ENCODE assay signal across 8 cellular contexts in genomic region chr11:111417766-111418435, GRCh38. TPM values are rescaled to one million over a fixed set of nuclear protein-coding genes. Genes with fewer than 3 reads are reported as not detected.
DNase-seq lines count a peak whose midpoint lies in the region; ATAC-seq and TF ChIP-seq lines count a peak whose summit lies in the region.

No MANE protein-coding gene starts in this region.

- peak overlapping the region; percentile 9 for H2AFZ ChIP-seq in IMR-90 (replicated peaks; ENCODE audit: low read length, poor library complexity)

- DNase-seq in GM20000 (ENCODE audit: low spot score) (peak; percentile 55), IMR-90 (peak; percentile 99), epithelial cell of proximal tubule (ENCODE audit: low read depth) (peak; percentile 87)
- DNase-seq in stimulated activated naive CD4-positive, alpha-beta T cell treated with Interleukin-2 at 50 U/mL for 16 hours (lab: John Stamatoyannopoulos, UW), result no peak
- no peak for DNase-seq in stimulated activated CD4-positive, alpha-beta T cell treated with anti-CD3 and anti-CD28 coated beads, Interleukin-4, amount 100 ng/mL, for 24 hours
- no peak for DNase-seq in stimulated activated CD4-positive, alpha-beta T cell treated with anti-CD3 and anti-CD28 coated beads, Interleukin-1b, Interleukin-23, amount 100 ng/mL, for 48 hours

- peaks cover 61 to 99% (median 96%) of the 10 kb centered on the region in 10 experiments for H3K4me1 ChIP-seq in BLaER1 treated with 17β-estradiol and CSF1 and Interleukin-3, amounts not matched to agents 10 nM and 100 nM
- H3K4me1 ChIP-seq in IMR-90 (ENCODE audit: control insufficient read depth, insufficient read depth, low read length) (peaks cover 9% of the 10 kb centered on the region), rectal smooth muscle tissue (ENCODE audit: control insufficient read depth, insufficient read depth, low read length) (peaks cover 28% of the 10 kb centered on the region)

- TF ChIP-seq CTCF in GM20000 (IDR thresholded peaks at IDR 0.05; ENCODE audit: extremely low read depth, missing control alignments) (no peak), IMR-90 (conservative IDR thresholded peaks at IDR 0.05; ENCODE audit: low read depth, low read length) (no peak), epithelial cell of proximal tubule (conservative IDR thresholded peaks at IDR 0.05; ENCODE audit: low read depth, low read length) (no peak)

- dilution Hi-C loops in IMR-90 (cut with HindIII; ENCODE audit: low sequenced_read_pairs, unreplicated experiment), result no loop called here

- POLR2A ChIA-PET in IMR-90 (lab: Charles Lee; ENCODE audit: unreplicated experiment), result no interaction called here

- H3K18ac ChIP-seq in IMR-90 (ENCODE audit: low read depth, low read length), result no peak overlapping the region

- H2BK5ac ChIP-seq in IMR-90 (ENCODE audit: low read depth, low read length, poor library complexity, severe bottlenecking), result no peak overlapping the region

- CTCF ChIA-PET in IMR-90 (lab: Yijun Ruan, JAX), result interaction anchor here (1.1 to 2.9 kb wide), 3 partner anchors 11 to 134 kb away, joined by 3 to 13 read pairs (median 5); partner anchors contain the start of gene POU2AF3

- H4K5ac ChIP-seq in IMR-90 (ENCODE audit: low read depth, low read length), result no peak overlapping the region

- no peak overlapping the region for H3K56ac ChIP-seq in IMR-90 (ENCODE audit: extremely low read depth, insufficient read depth, low read length)

- WGBS in IMR-90 (ENCODE audit: extremely low coverage in 2 of 2, insufficient read length in 1 of 2), 2 experiments, result 100% methylated on average over 2 of the region's 10 CpGs; no CpG with 5 or more reads in 1 of the 2 experiments

- H3K14ac ChIP-seq in IMR-90 (replicated peaks; ENCODE audit: low read depth, low read length), result peak overlapping the region; percentile 45

- no peak overlapping the region for H4K91ac ChIP-seq in IMR-90 (ENCODE audit: insufficient read depth, low read depth, low read length)

- no peaks in the 10 kb centered on the region for H3K79me1 ChIP-seq in IMR-90 (ENCODE audit: low read depth in 1 of 2, low read length in 2 of 2)

- ATAC-seq in IMR-90 (ENCODE audit: low read depth), result peak; percentile 96

- intact Hi-C loops in IMR-90 (cut with micrococcal nuclease), result loop anchor here (5.0 kb wide), 1 partner anchor 121 kb away; the partner anchor contains the start of gene POU2AF3

- BruUV-seq in IMR-90 (replicated peaks; lab: Mats Ljungman, UMichigan), result no TSS peak

- H4K20me1 ChIP-seq in BLaER1 treated with 17β-estradiol and CSF1 and Interleukin-3, amounts not matched to agents 10 nM and 100 nM, result no peaks in the 10 kb centered on the region
- peaks cover 5% of the 10 kb centered on the region for H4K20me1 ChIP-seq in IMR-90 (ENCODE audit: insufficient read depth, low read length)

- H3K4ac ChIP-seq in IMR-90 (ENCODE audit: low read depth, low read length), result peak overlapping the region; percentile 38

- H3K36me3 ChIP-seq in BLaER1 treated with 17β-estradiol and CSF1 and Interleukin-3, amounts not matched to agents 10 nM and 100 nM, result no peaks in the 10 kb centered on the region
- H3K36me3 ChIP-seq in IMR-90 (ENCODE audit: control insufficient read depth, insufficient read depth, low read length) (no peaks in the 10 kb centered on the region), rectal smooth muscle tissue (ENCODE audit: control insufficient read depth, insufficient read depth, low read length) (no peaks in the 10 kb centered on the region)

- no peaks in the 10 kb centered on the region for H3K27me3 ChIP-seq in BLaER1 treated with 17β-estradiol and CSF1 and Interleukin-3, amounts not matched to agents 10 nM and 100 nM
- H3K27me3 ChIP-seq in IMR-90 (ENCODE audit: control insufficient read depth, insufficient read depth, low read length) (peaks cover 29% of the 10 kb centered on the region), rectal smooth muscle tissue (ENCODE audit: control insufficient read depth, insufficient read depth, low read length) (no peaks in the 10 kb centered on the region)

- peak overlapping the region; percentile 82 to 93 (median 91) for H3K4me2 ChIP-seq in BLaER1 treated with 17β-estradiol and CSF1 and Interleukin-3, amounts not matched to agents 10 nM and 100 nM
- no peak overlapping the region for H3K4me2 ChIP-seq in IMR-90 (ENCODE audit: low read depth, low read length)

- peak overlapping the region in 6 of 10 experiments; percentile 35 to 52 (median 43); a peak in 10 of 20 replicates for H3K4me3 ChIP-seq in BLaER1 treated with 17β-estradiol and CSF1 and Interleukin-3, amounts not matched to agents 10 nM and 100 nM
- H3K4me3 ChIP-seq in IMR-90 (ENCODE audit: insufficient read depth, low read depth, low read length) (no peak overlapping the region), epithelial cell of proximal tubule (ENCODE audit: low read depth, low read length) (no peak overlapping the region), rectal smooth muscle tissue (ENCODE audit: low read length) (peak overlapping the region; percentile 25)

- in situ Hi-C loops in IMR-90 (cut with MboI; ENCODE audit: low sequenced_read_pairs), result no loop called here

- peak overlapping the region; percentile 18 to 86 (median 75); a peak in 20 of 22 replicates for H3K27ac ChIP-seq in BLaER1 treated with 17β-estradiol and CSF1 and Interleukin-3, amounts not matched to agents 10 nM and 100 nM
- H3K27ac ChIP-seq in IMR-90 (ENCODE audit: insufficient read depth, low read length) (no peak overlapping the region), rectal smooth muscle tissue (ENCODE audit: low read depth, low read length) (peak overlapping the region; percentile 90)

- peak overlapping the region; percentile 18; the same call in 1 of the 2 replicates for H2AK5ac ChIP-seq in IMR-90 (ENCODE audit: low read depth, low read length)

- H2AK9ac ChIP-seq in IMR-90 (replicated peaks; ENCODE audit: low read depth, low read length, poor library complexity), result no peak overlapping the region

- peak overlapping the region; percentile 14; the same call in 1 of the 3 replicates for H2BK15ac ChIP-seq in IMR-90 (ENCODE audit: low read depth, low read length)

- peak overlapping the region in 9 of 11 experiments; percentile 13 to 76 (median 65); a peak in 15 of 22 replicates for H3K9ac ChIP-seq in BLaER1 treated with 17β-estradiol and CSF1 and Interleukin-3, amounts not matched to agents 10 nM and 100 nM
- H3K9ac ChIP-seq in IMR-90 (ENCODE audit: low read depth, low read length), result no peak overlapping the region
- H3K9ac ChIP-seq in rectal smooth muscle tissue (ENCODE audit: low read length), result no peak overlapping the region

- peaks cover 6% of the 10 kb centered on the region; the same call in 1 of the 2 replicates for H3K9me1 ChIP-seq in IMR-90 (ENCODE audit: insufficient read depth, low read length)

- H2BK120ac ChIP-seq in IMR-90 (ENCODE audit: low read depth, low read length), result peak overlapping the region; percentile 13; the same call in 1 of the 2 replicates

- peak overlapping the region in 1 of 2 experiments; percentile 26; a peak in 1 of 4 replicates for H4K8ac ChIP-seq in IMR-90 (ENCODE audit: low read depth in 2 of 2, low read length in 2 of 2)

- no peak for TF ChIP-seq POLR2A in IMR-90 (IDR thresholded peaks at IDR 0.05; ENCODE audit: low read depth, low read length)

- H3K9me3 ChIP-seq in BLaER1 treated with 17β-estradiol and CSF1 and Interleukin-3, amounts not matched to agents 10 nM and 100 nM (replicated peaks in 1 of 11), result peaks cover 0 to 16% (median 0%) of the 10 kb centered on the region in 11 experiments; a peak in 7 of 22 replicates
- H3K9me3 ChIP-seq in IMR-90 (ENCODE audit: control insufficient read depth, insufficient read depth, low read length), result no peaks in the 10 kb centered on the region

- H2BK20ac ChIP-seq in IMR-90 (ENCODE audit: low read depth, low read length), result peak overlapping the region; percentile 7; the same call in 1 of the 2 replicates

- no peak for TF ChIP-seq RAD21 in IMR-90 (IDR thresholded peaks at IDR 0.05; ENCODE audit: low read length)

- 0 out of 2 replicates have a peak overlapping the region, but pooled peaks have one; percentile 10 for H3K23ac ChIP-seq in IMR-90 (ENCODE audit: low read depth, low read length)

TF ChIP-seq in IMR-90, 13 proteins besides CTCF, POLR2A, EP300 and RAD21 (continues in another document):
- TF ChIP-seq NFE2L2 (IDR thresholded peaks at IDR 0.05; ENCODE audit: low read depth, low read length), result peak; percentile 21; the same call in 1 of the 2 replicates
- peak; percentile 78 for TF ChIP-seq USF2 (IDR thresholded peaks at IDR 0.05; ENCODE audit: low read depth, low read length)
- TF ChIP-seq RCOR1 (IDR thresholded peaks at IDR 0.05; ENCODE audit: insufficient replicate concordance, low read length), result peak; percentile 92
- TF ChIP-seq RFX5 (IDR thresholded peaks at IDR 0.05; ENCODE audit: low read depth, low read length), result no peak; the same call in 1 of the 2 replicates
- peak; percentile 83 for TF ChIP-seq MXI1 (IDR thresholded peaks at IDR 0.05; ENCODE audit: borderline replicate concordance, low read depth, low read length)
- no peak for TF ChIP-seq CHD1 (IDR thresholded peaks at IDR 0.05; ENCODE audit: low read depth, low read length)
- TF ChIP-seq FOS (IDR thresholded peaks at IDR 0.05; ENCODE audit: low read depth, low read length), result peak; percentile 62
- TF ChIP-seq MAFK (IDR thresholded peaks at IDR 0.05; ENCODE audit: low read depth, low read length), result no peak
- TF ChIP-seq SMC3 (IDR thresholded peaks at IDR 0.05; ENCODE audit: low read depth, low read length), result no peak
- TF ChIP-seq CEBPB (IDR thresholded peaks at IDR 0.05; ENCODE audit: low read depth, low read length), result no peak
- peak; percentile 33; the same call in 1 of the 2 replicates for TF ChIP-seq MAZ (IDR thresholded peaks at IDR 0.05; ENCODE audit: borderline replicate concordance, low read depth, low read length)
- no peak; the same call in 1 of the 2 replicates for TF ChIP-seq BHLHE40 (IDR thresholded peaks at IDR 0.05; ENCODE audit: low read depth, low read length)

RNA-seq across cellular contexts. Expression of gene POU2AF1, which starts 38.8 kb away (rescaled TPM):
- total RNA-seq in IMR-90 (2012; rRNA removed) (not detected in 2 replicates), epithelial cell of proximal tubule (not detected in 2 replicates)
- not detected in 2 replicates for polyA plus RNA-seq in IMR-90 (2012; rRNA removed)
- not detected in 2 replicates for polyA plus RNA-seq in IMR-90 (2012; cell fraction: cytosol; rRNA removed)
- polyA plus RNA-seq in IMR-90 (2012; cell fraction: nucleus; rRNA removed; ENCODE audit: low replicate concordance), result 0.02 TPM in 1 of 2 replicates, not detected in the other

Comparison
In these comparisons a context has a peak if more than half of its experiments do, and no peak if none do; other contexts are left out.
1. H3K4me3 ChIP-seq: peak in BLaER1 treated with 17β-estradiol and CSF1 and Interleukin-3, amounts not matched to agents 10 nM and 100 nM (6 of 10) and rectal smooth muscle tissue (single experiment); none in IMR-90 (single experiment) and epithelial cell of proximal tubule (single experiment).
2. H3K9ac ChIP-seq: peak in BLaER1 treated with 17β-estradiol and CSF1 and Interleukin-3, amounts not matched to agents 10 nM and 100 nM (9 of 11); none in IMR-90 (single experiment) and rectal smooth muscle tissue (single experiment).
3. DNase-seq: peak in GM20000 (single experiment), IMR-90 (single experiment) and epithelial cell of proximal tubule (single experiment); none in stimulated activated naive CD4-positive, alpha-beta T cell treated with Interleukin-2 at 50 U/mL for 16 hours (single experiment), stimulated activated CD4-positive, alpha-beta T cell treated with anti-CD3 and anti-CD28 coated beads, Interleukin-4, amount 100 ng/mL, for 24 hours (single experiment) and stimulated activated CD4-positive, alpha-beta T cell treated with anti-CD3 and anti-CD28 coated beads, Interleukin-1b, Interleukin-23, amount 100 ng/mL, for 48 hours (single experiment).